Comparison of ENCODE assay signal across 1 cellular context in genomic region chrX:2473064-2473463, GRCh38.
TF ChIP-seq lines count a peak whose summit lies in the region.
"Not testable (repeated sequence)": the region's sequence is repeated elsewhere in the genome, so short reads cannot be mapped to it uniquely, and the experiment has no call there.

No MANE protein-coding gene starts in this region.

TF ChIP-seq in HepG2, 621 proteins besides CTCF, POLR2A, EP300 and RAD21 (continued from another document):
- TF ChIP-seq, protein P1, sequence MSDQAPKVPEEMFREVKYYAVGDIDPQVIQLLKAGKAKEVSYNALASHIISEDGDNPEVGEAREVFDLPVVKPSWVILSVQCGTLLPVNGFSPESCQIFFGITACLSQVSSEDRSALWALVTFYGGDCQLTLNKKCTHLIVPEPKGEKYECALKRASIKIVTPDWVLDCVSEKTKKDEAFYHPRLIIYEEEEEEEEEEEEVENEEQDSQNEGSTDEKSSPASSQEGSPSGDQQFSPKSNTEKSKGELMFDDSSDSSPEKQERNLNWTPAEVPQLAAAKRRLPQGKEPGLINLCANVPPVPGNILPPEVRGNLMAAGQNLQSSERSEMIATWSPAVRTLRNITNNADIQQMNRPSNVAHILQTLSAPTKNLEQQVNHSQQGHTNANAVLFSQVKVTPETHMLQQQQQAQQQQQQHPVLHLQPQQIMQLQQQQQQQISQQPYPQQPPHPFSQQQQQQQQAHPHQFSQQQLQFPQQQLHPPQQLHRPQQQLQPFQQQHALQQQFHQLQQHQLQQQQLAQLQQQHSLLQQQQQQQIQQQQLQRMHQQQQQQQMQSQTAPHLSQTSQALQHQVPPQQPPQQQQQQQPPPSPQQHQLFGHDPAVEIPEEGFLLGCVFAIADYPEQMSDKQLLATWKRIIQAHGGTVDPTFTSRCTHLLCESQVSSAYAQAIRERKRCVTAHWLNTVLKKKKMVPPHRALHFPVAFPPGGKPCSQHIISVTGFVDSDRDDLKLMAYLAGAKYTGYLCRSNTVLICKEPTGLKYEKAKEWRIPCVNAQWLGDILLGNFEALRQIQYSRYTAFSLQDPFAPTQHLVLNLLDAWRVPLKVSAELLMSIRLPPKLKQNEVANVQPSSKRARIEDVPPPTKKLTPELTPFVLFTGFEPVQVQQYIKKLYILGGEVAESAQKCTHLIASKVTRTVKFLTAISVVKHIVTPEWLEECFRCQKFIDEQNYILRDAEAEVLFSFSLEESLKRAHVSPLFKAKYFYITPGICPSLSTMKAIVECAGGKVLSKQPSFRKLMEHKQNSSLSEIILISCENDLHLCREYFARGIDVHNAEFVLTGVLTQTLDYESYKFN (CRISPR knock-in tag; conservative IDR thresholded peaks at IDR 0.05), result peak; percentile 75
- peak; percentile 80; the same call in 1 of the 2 replicates for TF ChIP-seq MYC (CRISPR knock-in tag; IDR thresholded peaks at IDR 0.05; ENCODE audit: borderline replicate concordance)
- peak; percentile 85 for TF ChIP-seq TCF7 (IDR thresholded peaks at IDR 0.05; ENCODE audit: low read depth)
- 0 out of 2 replicates have a peak, but pooled peaks have one; percentile 36 for TF ChIP-seq ESRRA (CRISPR knock-in tag; IDR thresholded peaks at IDR 0.05; ENCODE audit: low read depth)
- peak; percentile 38; the same call in 1 of the 2 replicates for TF ChIP-seq CEBPG (CRISPR knock-in tag; IDR thresholded peaks at IDR 0.05)
- peak; percentile 33; the same call in 1 of the 2 replicates for TF ChIP-seq ERF (CRISPR knock-in tag; IDR thresholded peaks at IDR 0.05)
- peak; percentile 78 for TF ChIP-seq HNF4G (IDR thresholded peaks at IDR 0.05; ENCODE audit: borderline replicate concordance, low read depth, low read length)
- peak; percentile 65; the same call in 1 of the 2 replicates for TF ChIP-seq HNF4G (CRISPR knock-in tag; IDR thresholded peaks at IDR 0.05; ENCODE audit: borderline replicate concordance, low read depth)
- peak; percentile 74 for TF ChIP-seq MAX (IDR thresholded peaks at IDR 0.05)
- TF ChIP-seq JUNB (CRISPR knock-in tag; IDR thresholded peaks at IDR 0.05; ENCODE audit: borderline replicate concordance), result peak; percentile 77; the same call in 1 of the 2 replicates
- TF ChIP-seq, protein P2, sequence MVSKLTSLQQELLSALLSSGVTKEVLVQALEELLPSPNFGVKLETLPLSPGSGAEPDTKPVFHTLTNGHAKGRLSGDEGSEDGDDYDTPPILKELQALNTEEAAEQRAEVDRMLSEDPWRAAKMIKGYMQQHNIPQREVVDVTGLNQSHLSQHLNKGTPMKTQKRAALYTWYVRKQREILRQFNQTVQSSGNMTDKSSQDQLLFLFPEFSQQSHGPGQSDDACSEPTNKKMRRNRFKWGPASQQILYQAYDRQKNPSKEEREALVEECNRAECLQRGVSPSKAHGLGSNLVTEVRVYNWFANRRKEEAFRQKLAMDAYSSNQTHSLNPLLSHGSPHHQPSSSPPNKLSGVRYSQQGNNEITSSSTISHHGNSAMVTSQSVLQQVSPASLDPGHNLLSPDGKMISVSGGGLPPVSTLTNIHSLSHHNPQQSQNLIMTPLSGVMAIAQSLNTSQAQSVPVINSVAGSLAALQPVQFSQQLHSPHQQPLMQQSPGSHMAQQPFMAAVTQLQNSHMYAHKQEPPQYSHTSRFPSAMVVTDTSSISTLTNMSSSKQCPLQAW (CRISPR knock-in tag; IDR thresholded peaks at IDR 0.05), result peak; percentile 65; the same call in 1 of the 2 replicates
- TF ChIP-seq CREB1 (IDR thresholded peaks at IDR 0.05), result 0 out of 2 replicates have a peak, but pooled peaks have one; percentile 5
- TF ChIP-seq CREB1 (CRISPR knock-in tag; IDR thresholded peaks at IDR 0.05); NR2F6 (IDR thresholded peaks at IDR 0.05): not testable (repeated sequence)
- peak; percentile 35; the same call in 1 of the 2 replicates for TF ChIP-seq ZNF460 (CRISPR knock-in tag; IDR thresholded peaks at IDR 0.05; ENCODE audit: borderline replicate concordance)
- peak; percentile 96 for TF ChIP-seq ZEB1 (IDR thresholded peaks at IDR 0.05; ENCODE audit: insufficient replicate concordance, low read depth)
- peak; percentile 51; the same call in 1 of the 3 replicates for TF ChIP-seq MXI1 (IDR thresholded peaks at IDR 0.05; ENCODE audit: borderline replicate concordance, low read depth, low read length)
- TF ChIP-seq SIX1 (CRISPR knock-in tag; IDR thresholded peaks at IDR 0.05; ENCODE audit: borderline replicate concordance), result peak; percentile 23; the same call in 1 of the 2 replicates
- 0 out of 2 replicates have a peak, but pooled peaks have one; percentile 18 for TF ChIP-seq ZNF788 (CRISPR knock-in tag; IDR thresholded peaks at IDR 0.05; ENCODE audit: borderline replicate concordance)
- TF ChIP-seq GATAD2A (CRISPR knock-in tag; IDR thresholded peaks at IDR 0.05), result peak; percentile 73
- TF ChIP-seq ZSCAN21 (CRISPR knock-in tag; IDR thresholded peaks at IDR 0.05; ENCODE audit: borderline replicate concordance), result 0 out of 2 replicates have a peak, but pooled peaks have one; percentile 26
- peak; percentile 42; the same call in 1 of the 2 replicates for TF ChIP-seq NR2F6 (CRISPR knock-in tag; IDR thresholded peaks at IDR 0.05)
